18 cellular contexts compared by ENCODE assay signal in genomic region chr20:13455713-13456112, GRCh38.
"Had no signal": no experiment of that assay in that cellular context is flagged by ENCODE, and none has a peak within 500 bp of the region (broad histone marks: within the 10 kb centered on the region; RNA-seq: fewer than 3 reads in every experiment).

No MANE protein-coding gene starts in this region.

- H3K4me1 Mint-ChIP-seq: activated CD8-positive, alpha-beta memory T cell treated with anti-CD3 and anti-CD28 coated beads, Interleukin-2, amount 10 ng/mL, durations not matched to agents 7 days and 5 days had no signal

- H3K9me3 Mint-ChIP-seq: activated T-cell treated with anti-CD3 and anti-CD28 coated beads, Interleukin-2, amount 50 U/mL, for 4 hours had no signal

- H3K27me3 ChIP-seq: brain microvascular endothelial cell, dorsolateral prefrontal cortex, stomach had no signal

- H3K9me3 ChIP-seq: stomach, thoracic aorta had no signal

- H3K27me3 Mint-ChIP-seq: activated CD8-positive, alpha-beta memory T cell treated with anti-CD3 and anti-CD28 coated beads, Interleukin-2, amount 10 ng/mL, durations not matched to agents 7 days and 5 days; natural killer cell treated with Interleukin-12 subunit alpha and Interleukin-12 subunit beta and Interleukin-15 and Interleukin-18, amount 100 ng/mL, for 72 hours had no signal

- H3K27ac Mint-ChIP-seq: activated CD8-positive, alpha-beta memory T cell treated with anti-CD3 and anti-CD28 coated beads, Interleukin-2, amount 10 ng/mL, durations not matched to agents 7 days and 5 days; activated naive CD4-positive, alpha-beta T cell treated with anti-CD3 and anti-CD28 coated beads, Interleukin-2, amount 50 U/mL, for 72 hours; natural killer cell treated with Interleukin-12 subunit alpha and Interleukin-12 subunit beta and Interleukin-15 and Interleukin-18, amount 100 ng/mL, for 72 hours; T-helper 2 cell treated with Interferon-gamma antibody and Interleukin-4, amounts not matched to agents 5 μg/mL and 100 μg/mL, for 36 hours had no signal

- H3K4me3 ChIP-seq: dorsolateral prefrontal cortex, stomach, thoracic aorta had no signal

- H3K36me3 Mint-ChIP-seq: activated CD8-positive, alpha-beta memory T cell treated with anti-CD3 and anti-CD28 coated beads, Interleukin-2, amount 10 ng/mL, durations not matched to agents 7 days and 5 days had no signal

- ATAC-seq: activated CD4-positive, CD25-positive, alpha-beta regulatory T cell treated with anti-CD3 and anti-CD28 coated beads, Interleukin-2, amount 50 U/mL, for 24 hours; activated CD8-positive, alpha-beta memory T cell treated with anti-CD3 and anti-CD28 coated beads, Interleukin-2, amount 10 ng/mL, durations not matched to agents 7 days and 5 days; activated naive CD4-positive, alpha-beta T cell treated with anti-CD3 and anti-CD28 coated beads, Interleukin-2, amount 50 U/mL, for 72 hours; activated T-cell treated with anti-CD3 and anti-CD28 coated beads, Interleukin-2, amount 50 U/mL, for 4 hours; esophagus mucosa; left cardiac atrium; natural killer cell treated with Interleukin-12 subunit alpha and Interleukin-12 subunit beta and Interleukin-15 and Interleukin-18, amount 100 ng/mL, for 72 hours had no signal

- H3K4me1 ChIP-seq: stomach had no signal

- H3K4me3 Mint-ChIP-seq: activated CD8-positive, alpha-beta memory T cell treated with anti-CD3 and anti-CD28 coated beads, Interleukin-2, amount 10 ng/mL, durations not matched to agents 7 days and 5 days; activated T-cell treated with anti-CD3 and anti-CD28 coated beads, Interleukin-2, amount 50 U/mL, for 4 hours; natural killer cell treated with Interleukin-12 subunit alpha and Interleukin-12 subunit beta and Interleukin-15 and Interleukin-18, amount 100 ng/mL, for 72 hours; T-helper 2 cell treated with Interferon-gamma antibody and Interleukin-4, amounts not matched to agents 5 μg/mL and 100 μg/mL, for 36 hours had no signal

- DNase-seq: activated CD4-positive, alpha-beta T cell treated with anti-CD3 and anti-CD28 coated beads, Interleukin-2, amount 50 U/mL, for 4 hours; activated CD8-positive, alpha-beta memory T cell treated with anti-CD3 and anti-CD28 coated beads, Interleukin-2, amount 10 ng/mL, durations not matched to agents 7 days and 5 days; activated effector memory CD4-positive, alpha-beta T cell treated with anti-CD3 and anti-CD28 coated beads, Interleukin-2, amount 50 U/mL, for 16 hours; activated T-cell treated with anti-CD3 and anti-CD28 coated beads, Interleukin-2, amount 50 U/mL, for 4 hours; brain microvascular endothelial cell; dorsolateral prefrontal cortex; hypothalamus; left cardiac atrium; mammary epithelial cell; stimulated activated CD4-positive, alpha-beta T cell treated with anti-CD3 and anti-CD28 coated beads, Interleukin-15, amount 100 ng/mL, for 24 hours; stimulated activated CD4-positive, alpha-beta T cell treated with anti-CD3 and anti-CD28 coated beads, Interleukin-4, amount 100 ng/mL, for 24 hours; stomach had no signal

- H3K27ac ChIP-seq: brain microvascular endothelial cell, dorsolateral prefrontal cortex, stomach, thoracic aorta had no signal

- H3K36me3 ChIP-seq: brain microvascular endothelial cell, thoracic aorta had no signal
